ENCODE assay signal across 7 cellular contexts in genomic region chrX:56778099-56778923, GRCh38. TPM values are rescaled to one million over a fixed set of nuclear protein-coding genes. Genes with fewer than 3 reads are reported as not detected.
DNase-seq lines count a peak whose midpoint lies in the region; ATAC-seq and TF ChIP-seq lines count a peak whose summit lies in the region.
"Not testable (repeated sequence)": the region's sequence is repeated elsewhere in the genome, so short reads cannot be mapped to it uniquely, and the experiment has no call there.

No MANE protein-coding gene starts in this region.

- intact Hi-C loops in Right ventricle myocardium superior (cut with DNase I): not testable (repeated sequence)

- WGBS in lung, 2 donors: no CpG with 5 or more reads among the region's 32 CpGs

- H3K9me3 ChIP-seq in lung (ENCODE audit: control insufficient read depth in 2 of 2, insufficient read depth in 1 of 2, low read length in 1 of 2): not testable (repeated sequence)

- H3K36me3 ChIP-seq in lung (ENCODE audit: control insufficient read depth in 2 of 2, insufficient read depth in 2 of 2, low read length in 2 of 2): not testable (repeated sequence)

- peak; percentile 30 for ATAC-seq in GM18858 (IDR thresholded peaks at IDR 0.05; ENCODE audit: unreplicated experiment)
- ATAC-seq in GM19395 (IDR thresholded peaks at IDR 0.05; ENCODE audit: unreplicated experiment): peak; percentile 47
- ATAC-seq in GM21786 (IDR thresholded peaks at IDR 0.05; ENCODE audit: unreplicated experiment): peak; percentile 40
- peak; percentile 34 for ATAC-seq in HG03025 (IDR thresholded peaks at IDR 0.05; ENCODE audit: low FRiP score, unreplicated experiment)
- peak; percentile 24 for ATAC-seq in HG03558 (IDR thresholded peaks at IDR 0.05; ENCODE audit: extremely low read depth, unreplicated experiment)
- peak; percentile 31 for ATAC-seq in Right ventricle myocardium superior (ENCODE audit: poor library complexity)
- ATAC-seq in lung (ENCODE audit: insufficient read depth, low FRiP score): peak; percentile 70

- H3K4me3 ChIP-seq in lung: not testable (repeated sequence)

- H3K27me3 ChIP-seq in lung (ENCODE audit: control insufficient read depth, insufficient read depth): not testable (repeated sequence)

- H3K27ac ChIP-seq in lung (ENCODE audit: low read depth in 1 of 2, low read length in 1 of 2): not testable (repeated sequence)

- not testable (repeated sequence) for DNase-seq in Right ventricle myocardium superior; lung (ENCODE audit: low spot score)

- TF ChIP-seq CTCF in lung (IDR thresholded peaks at IDR 0.05; ENCODE audit: control extremely low read depth, extremely low read depth): not testable (repeated sequence)

- not testable (repeated sequence) for H3K4me1 ChIP-seq in lung (ENCODE audit: control insufficient read depth in 2 of 2, insufficient read depth in 2 of 2, low read length in 2 of 2)

RNA-seq across cellular contexts. Expression of gene NBDY, which starts 49.3 kb away (rescaled TPM):
- total RNA-seq in Right ventricle myocardium superior: 22.3 TPM
- total RNA-seq in lung: 10 to 100 TPM; 11.8 to 43.2 TPM
- polyA plus RNA-seq in lung: 10 to 100 TPM; 20.8 to 24.5 TPM
